ENCODE assay signal across 33 cellular contexts in the genomic region with DNA sequence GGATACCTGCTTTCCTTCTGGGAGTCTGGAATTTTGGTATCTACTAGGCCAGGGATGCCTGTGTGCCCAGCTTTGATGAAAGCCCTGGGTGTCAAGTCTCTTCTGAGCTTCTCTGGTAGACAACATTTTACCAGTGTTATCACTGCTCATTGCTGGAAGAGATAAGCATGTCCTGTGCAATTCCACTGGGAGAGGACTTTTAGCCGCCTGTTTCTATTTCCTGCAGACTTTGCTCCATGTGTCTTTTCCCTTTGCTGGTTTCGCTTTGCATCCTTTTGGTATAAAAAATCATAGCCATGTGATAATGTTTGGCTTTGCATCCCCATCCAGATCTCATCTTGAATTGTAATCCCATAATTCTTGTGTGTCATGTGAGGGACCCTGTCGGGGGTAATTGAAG.
DNase-seq lines count a peak whose midpoint lies in the region; ATAC-seq, FAIRE-seq and TF ChIP-seq lines count a peak whose summit lies in the region.
"Had no signal": no experiment of that assay in that cellular context is flagged by ENCODE, and none has a peak within 500 bp of the region (broad histone marks: within the 10 kb centered on the region; RNA-seq: fewer than 3 reads in every experiment).

No MANE protein-coding gene starts in this region.

- no peak for TF ChIP-seq CTCF in mucosa of descending colon (IDR thresholded peaks at IDR 0.05)

- H3K4me3 ChIP-seq in mucosa of descending colon (no peak overlapping the region), small intestine (ENCODE audit: low read depth in 1 of 2, low read length in 2 of 2) (no peak overlapping the region)
- H3K4me3 ChIP-seq: A549; BLaER1; BLaER1 treated with 17β-estradiol and CSF1 and Interleukin-3, amounts not matched to agents 10 nM and 100 nM had no signal

- H3K27me3 ChIP-seq in small intestine (ENCODE audit: control insufficient read depth in 2 of 2, insufficient read depth in 2 of 2, low read length in 2 of 2) = no peaks in the 10 kb centered on the region
- H3K27me3 ChIP-seq: BE2C; BLaER1; BLaER1 treated with 17β-estradiol and CSF1 and Interleukin-3, amounts not matched to agents 10 nM and 100 nM had no signal

- H3K4me1 ChIP-seq in mucosa of descending colon (ENCODE audit: low read depth) (no peaks in the 10 kb centered on the region), small intestine (ENCODE audit: control insufficient read depth in 2 of 2, insufficient read depth in 1 of 2, low read depth in 1 of 2, low read length in 1 of 2) (peaks cover 0 to 1% of the 10 kb centered on the region in 2 donors)
- H3K4me1 ChIP-seq: A549, BE2C, BLaER1, Caco-2 had no signal

- H3K27ac ChIP-seq in small intestine (ENCODE audit: low read depth in 1 of 2, low read length in 1 of 2) = no peak overlapping the region
- H3K27ac ChIP-seq: 22Rv1; A549; BLaER1; BLaER1 treated with 17β-estradiol and CSF1 and Interleukin-3, amounts not matched to agents 10 nM and 100 nM; C4-2B had no signal

- H3K9me3 ChIP-seq in mucosa of descending colon = no peaks in the 10 kb centered on the region
- H3K9me3 ChIP-seq in small intestine (ENCODE audit: control insufficient read depth, low read depth) = no peaks in the 10 kb centered on the region
- H3K9me3 ChIP-seq: A549, BE2C, BLaER1, Caco-2 had no signal

- intact Hi-C loops in left colon (cut with DNase I, micrococcal nuclease) = no loop called here
- intact Hi-C loops in mucosa of descending colon (cut with DNase I, micrococcal nuclease) = loop anchor here (10.0 kb wide), 2 partner anchors 203 to 243 kb away; no protein-coding TSS in a partner anchor

- 21 to 68% (median 41%) methylated on average over 3 of the region's 3 CpGs for WGBS in small intestine, 3 donors

- peak; percentile 77 for ATAC-seq in left colon
- peak; percentile 70 for ATAC-seq in mucosa of descending colon
- ATAC-seq in HG03175 (IDR thresholded peaks at IDR 0.05; ENCODE audit: unreplicated experiment) = no peak
- ATAC-seq: A549; CD8-positive, alpha-beta T cell had no signal

- DNase-seq in left colon (no peak), mucosa of descending colon (peak in 1 of 3 donors; percentile 9), small intestine (peak; percentile 86), GF-D8 (lab: John Stamatoyannopoulos, UW) (no peak), NCI-H1417 (lab: John Stamatoyannopoulos, UW) (no peak)
- DNase-seq: 8988T; ACHN; AML-193; BE2C; C1 segment of cervical spinal cord; Caco-2; Calu3; CD4-positive, alpha-beta memory T cell; CD4-positive, alpha-beta T cell; CD4-positive, CD25-positive, alpha-beta regulatory T cell; CD8-positive, alpha-beta memory T cell; CD8-positive, alpha-beta T cell; COR-L47; DMS 273 treated with DMSO at 0.1 percent for 48 hours; DMS153; DMS53; DMS79; DMS79 treated with DMSO at 0.1 percent for 48 hours; DND-41; EL had no signal

- no peak for FAIRE-seq in small intestine (lab: Jason Lieb, UNC)
- FAIRE-seq: A204.1, A549, D721Med had no signal

- H3K36me3 ChIP-seq in mucosa of descending colon (ENCODE audit: low read depth) (no peaks in the 10 kb centered on the region), small intestine (ENCODE audit: control insufficient read depth in 2 of 2, insufficient read depth in 2 of 2, low read length in 2 of 2) (no peaks in the 10 kb centered on the region)
- H3K36me3 ChIP-seq: BE2C; BLaER1; BLaER1 treated with 17β-estradiol and CSF1 and Interleukin-3, amounts not matched to agents 10 nM and 100 nM had no signal

Comparison
In these comparisons a context has a peak if more than half of its experiments do, and no peak if none do; other contexts are left out.
1. intact Hi-C loops: an anchor here in mucosa of descending colon (10.0 kb wide); none called in left colon.